ENCODE assay signal across 15 cellular contexts in genomic region chr17:79041723-79042420, GRCh38. TPM values are rescaled to one million over a fixed set of nuclear protein-coding genes. Genes with fewer than 3 reads are reported as not detected.
DNase-seq lines count a peak whose midpoint lies in the region; ATAC-seq, FAIRE-seq and TF ChIP-seq lines count a peak whose summit lies in the region.
"Had no signal": no experiment of that assay in that cellular context is flagged by ENCODE, and none has a peak within 500 bp of the region (broad histone marks: within the 10 kb centered on the region; RNA-seq: fewer than 3 reads in every experiment).

No MANE protein-coding gene starts in this region.

- H3K23ac ChIP-seq in neuronal stem cell (ENCODE audit: low read depth, low read length, poor library complexity), result peak overlapping the region; percentile 30

- no peak; the same call in 2 of the 3 replicates for ATAC-seq in GM12878
- no peak for ATAC-seq in upper lobe of right lung

- CTCF ChIA-PET in GM12878 (lab: Yijun Ruan, JAX), result interaction anchor here (0.6 to 2.7 kb wide), 9 partner anchors 9 to 56 kb away, joined by 3 to 10 read pairs (median 4); partner anchors contain the start of genes CANT1 and ENGASE

- BruUV-seq in GM12878 (replicated peaks; lab: Mats Ljungman, UMichigan), result no TSS peak

- TF ChIP-seq EP300 in GM12878 (IDR thresholded peaks at IDR 0.05; ENCODE audit: borderline replicate concordance in 1 of 2, control insufficient read depth in 1 of 2, low read depth in 2 of 2, low read length in 2 of 2), result no peak

- TF ChIP-seq POLR2A in GM12878 (IDR thresholded peaks at IDR 0.05; ENCODE audit: low read depth, low read length), result no peak

- no peak for TF ChIP-seq CTCF in GM12878 (IDR thresholded peaks at IDR 0.05 in 2 of 3, conservative IDR thresholded peaks at IDR 0.05 in 1 of 3; ENCODE audit: control insufficient read depth in 2 of 3, extremely low read depth in 1 of 3, insufficient read depth in 1 of 3, low read depth in 3 of 3, low read length in 3 of 3)
- no peak for TF ChIP-seq CTCF in upper lobe of right lung (IDR thresholded peaks at IDR 0.05)

- no peaks in the 10 kb centered on the region for H3K9me3 ChIP-seq in GM23248 (ENCODE audit: low read depth)
- H3K9me3 ChIP-seq in GM12878 (replicated peaks; ENCODE audit: control insufficient read depth, insufficient read depth, low read length), result no peaks in the 10 kb centered on the region
- peaks cover 0 to 8% of the 10 kb centered on the region in 2 donors for H3K9me3 ChIP-seq in neuronal stem cell (replicated peaks in 1 of 2; ENCODE audit: control insufficient read depth in 2 of 2, insufficient read depth in 1 of 2, low read depth in 1 of 2, low read length in 2 of 2)
- no peaks in the 10 kb centered on the region for H3K9me3 ChIP-seq in upper lobe of right lung
- H3K9me3 ChIP-seq: right atrium auricular region had no signal

- WGBS in GM23248 (ENCODE audit: low coverage in 1 of 2, low lambda C conversion rate in 2 of 2, missing lambda C conversion rate in 2 of 2), 2 experiments, result 59 to 69% methylated on average over 28 to 29 of the region's 29 CpGs
- 67% methylated on average over 28 of the region's 29 CpGs for WGBS in GM12878 (ENCODE audit: insufficient coverage, insufficient replicate concordance, low lambda C conversion rate, missing lambda C conversion rate)
- WGBS in neuronal stem cell (ENCODE audit: extremely low coverage in 2 of 2, insufficient read length in 2 of 2, insufficient replicate concordance in 1 of 2), 2 donors, result no CpG with 5 or more reads among the region's 29 CpGs

- H3K79me2 ChIP-seq in GM23248 (ENCODE audit: insufficient read depth), result no peaks in the 10 kb centered on the region
- H3K79me2 ChIP-seq in GM12878 (ENCODE audit: control insufficient read depth, insufficient read depth, low read length), result no peaks in the 10 kb centered on the region
- H3K79me2 ChIP-seq: parathyroid adenoma had no signal

- no peak overlapping the region for H3K4ac ChIP-seq in neuronal stem cell (ENCODE audit: low read length)

- no peak overlapping the region for H4K8ac ChIP-seq in neuronal stem cell (ENCODE audit: low read depth, low read length)

- peaks cover 22% of the 10 kb centered on the region for H3K4me1 ChIP-seq in GM23248 (ENCODE audit: insufficient read depth)
- H3K4me1 ChIP-seq in GM12878 (ENCODE audit: control insufficient read depth, insufficient read depth, low read length), result peaks cover 10% of the 10 kb centered on the region
- peaks cover 0 to 5% of the 10 kb centered on the region in 2 donors for H3K4me1 ChIP-seq in neuronal stem cell (ENCODE audit: control insufficient read depth in 2 of 2, insufficient read depth in 1 of 2, low read depth in 1 of 2, low read length in 2 of 2)
- H3K4me1 ChIP-seq in upper lobe of right lung, result peaks cover 3% of the 10 kb centered on the region
- H3K4me1 ChIP-seq: parathyroid adenoma had no signal

- H3K27me3 ChIP-seq in GM23248 (replicated peaks; ENCODE audit: insufficient read depth) (no peaks in the 10 kb centered on the region), GM12878 (replicated peaks in 1 of 2; ENCODE audit: control insufficient read depth in 2 of 2, insufficient read depth in 2 of 2, low read length in 1 of 2) (no peaks in the 10 kb centered on the region), neuronal stem cell (ENCODE audit: control insufficient read depth in 3 of 3, insufficient read depth in 3 of 3, low read depth in 1 of 3, low read length in 3 of 3) (peaks cover 0 to 16% (median 2%) of the 10 kb centered on the region in 3 experiments), upper lobe of right lung (no peaks in the 10 kb centered on the region)
- H3K27me3 ChIP-seq: right atrium auricular region had no signal

- H3K27ac ChIP-seq in GM23248 (peak overlapping the region; percentile 44), GM12878 (ENCODE audit: control insufficient read depth, insufficient read depth) (no peak overlapping the region), neuronal stem cell (replicated peaks; ENCODE audit: low read length) (no peak overlapping the region), upper lobe of right lung (no peak overlapping the region)
- H3K27ac ChIP-seq: parathyroid adenoma had no signal

- no peak overlapping the region for H2BK120ac ChIP-seq in neuronal stem cell (ENCODE audit: low read depth, low read length)

- H2BK5ac ChIP-seq in neuronal stem cell (ENCODE audit: low read length), result no peak overlapping the region

- SMC1A ChIA-PET in GM12878 (lab: Charles Lee; ENCODE audit: uncharacterized antibody, unreplicated experiment), result interaction anchor here (1.6 to 3.3 kb wide), 3 partner anchors 12 to 27 kb away, joined by 4 to 10 read pairs (median 5); no protein-coding TSS in a partner anchor

- H3K9ac ChIP-seq in GM23248 (peak overlapping the region; percentile 12; the same call in 1 of the 2 replicates), GM12878 (ENCODE audit: control insufficient read depth, insufficient read depth, low read length) (no peak overlapping the region), neuronal stem cell (ENCODE audit: low read depth, low read length, poor library complexity) (no peak overlapping the region)
- H3K9ac ChIP-seq: parathyroid adenoma had no signal

- H2AK5ac ChIP-seq in neuronal stem cell (ENCODE audit: low read depth, low read length), result peak overlapping the region; percentile 60

- H2AFZ ChIP-seq in GM23248 (no peak overlapping the region; the same call in 1 of the 2 replicates), GM12878 (ENCODE audit: control insufficient read depth, low read depth, low read length) (no peak overlapping the region), neuronal stem cell (ENCODE audit: low read length) (no peak overlapping the region)
- H2AFZ ChIP-seq: parathyroid adenoma had no signal

- intact Hi-C loops in GM12878 (cut with micrococcal nuclease; ENCODE audit: unreplicated experiment), result loop anchor here (1.0 kb wide), 1 partner anchor 23 kb away; no protein-coding TSS in a partner anchor
- intact Hi-C loops in upper lobe of right lung (cut with DNase I), result no loop called here

- no peak overlapping the region for H3K18ac ChIP-seq in neuronal stem cell (ENCODE audit: low read length)

- H3K14ac ChIP-seq in neuronal stem cell (ENCODE audit: low read length), result no peak overlapping the region

- FAIRE-seq in GM12878 (lab: Jason Lieb, UNC), result no peak
- FAIRE-seq: frontal cortex, TTC549 had no signal

- H3K4me2 ChIP-seq in GM23248 (ENCODE audit: unreplicated experiment), result peak overlapping the region; percentile 7
- no peak overlapping the region for H3K4me2 ChIP-seq in GM12878 (ENCODE audit: control insufficient read depth, insufficient read depth)
- no peak overlapping the region for H3K4me2 ChIP-seq in neuronal stem cell (ENCODE audit: insufficient read depth, low read length, poor library complexity, severe bottlenecking)

- no peaks in the 10 kb centered on the region for H3K9me2 ChIP-seq in GM23248 (ENCODE audit: insufficient read depth)

- POLR2A ChIA-PET in GM12878 (lab: Charles Lee), result interaction anchor here (0.6 kb wide), 2 partner anchors 23 to 30 kb away, joined by 3 to 4 read pairs; no protein-coding TSS in a partner anchor

- H4K91ac ChIP-seq in neuronal stem cell (ENCODE audit: low read depth, low read length, poor library complexity), result no peak overlapping the region

- H3K4me3 ChIP-seq in GM23248 (no peak overlapping the region), GM12878 (no peak overlapping the region), neuronal stem cell (ENCODE audit: low read length in 2 of 2) (no peak overlapping the region), upper lobe of right lung (no peak overlapping the region)
- H3K4me3 ChIP-seq: right atrium auricular region had no signal

- RAD21 ChIA-PET in GM12878 (lab: Charles Lee; ENCODE audit: unreplicated experiment), result interaction anchor here (0.9 kb wide), 1 partner anchor 22 kb away, joined by 3 read pairs; no protein-coding TSS in a partner anchor

- in situ Hi-C loops in GM23248 (cut with MboI) (no loop called here), GM12878 (cut with MboI) (no loop called here)

- H3K36me3 ChIP-seq in GM23248 (ENCODE audit: low read depth) (no peaks in the 10 kb centered on the region), GM12878 (ENCODE audit: control insufficient read depth in 2 of 2, insufficient read depth in 2 of 2, low read length in 1 of 2) (no peaks in the 10 kb centered on the region), neuronal stem cell (replicated peaks in 1 of 2; ENCODE audit: control insufficient read depth in 2 of 2, insufficient read depth in 2 of 2, low read length in 2 of 2) (no peaks in the 10 kb centered on the region), upper lobe of right lung (no peaks in the 10 kb centered on the region)

- peaks cover 29% of the 10 kb centered on the region for H3F3A ChIP-seq in GM23248 (ENCODE audit: insufficient read depth)

- no peak overlapping the region for H2BK12ac ChIP-seq in neuronal stem cell (ENCODE audit: low read length)

- no peak for TF ChIP-seq RAD21 in GM12878 (IDR thresholded peaks at IDR 0.05; ENCODE audit: insufficient read depth, low read depth, low read length)

- no peaks in the 10 kb centered on the region for H4K20me1 ChIP-seq in GM23248 (ENCODE audit: insufficient read depth)
- no peaks in the 10 kb centered on the region; the same call in 1 of the 2 replicates for H4K20me1 ChIP-seq in GM12878 (ENCODE audit: control insufficient read depth, insufficient read depth)

- H2BK15ac ChIP-seq in neuronal stem cell (ENCODE audit: low read length), result peak overlapping the region; percentile 65

- peaks cover 2% of the 10 kb centered on the region for H3K79me1 ChIP-seq in neuronal stem cell (ENCODE audit: low read depth, low read length)

- DNase-seq in Daoy (ENCODE audit: low read depth) (peak; percentile 63), GM23248 (peak; percentile 58), GM12878 (ENCODE audit: low read depth, low spot score) (no peak), neuronal stem cell (ENCODE audit: low spot score) (no peak), upper lobe of right lung (no peak), KG1 (lab: John Stamatoyannopoulos, UW) (no peak), hypothalamus (lab: John Stamatoyannopoulos, UW) (no peak)
- DNase-seq: DMS153, kidney glomerular epithelial cell had no signal

RNA-seq across cellular contexts. Expression of gene C1QTNF1, which starts 17.9 kb away (rescaled TPM):
- total RNA-seq in Daoy (2014; rRNA removed; shearing (Covaris generic)), result 33.0 and 42.5 TPM in 2 replicates
- total RNA-seq in GM23248 (2014; rRNA removed; shearing (Covaris generic)), result 12.2 and 14.4 TPM in 2 replicates
- polyA plus RNA-seq in GM23248 (2016; fragmentation: Nextera tagmentation; extraction: Ambion mirVana) (5.7 and 6.1 TPM in 2 replicates), GM12878 (2011; rRNA removed) (not detected in 2 replicates), GM12878 (2014; fragmentation: Illumina TruSeq; extraction: Trizol) (0.10 TPM in 1 of 2 replicates, not detected in the other), GM12878 (2014; fragmentation: Nextera tagmentation; extraction: Ambion mirVana) (not detected), GM12878 (2014; rRNA removed) (0.46 and 1.1 TPM in 2 replicates), GM12878 (2016; fragmentation: Nextera tagmentation; extraction: Ambion mirVana) (under 1 TPM in 1 of 2 experiments, not detected in 1; 0.05 TPM)
- total RNA-seq in GM12878 (2013; cell fraction: nucleolus; rRNA removed), result 0.56 and 0.59 TPM in 2 replicates
- total RNA-seq in GM12878 (2014; rRNA removed) (0.28 and 0.33 TPM in 2 replicates), GM12878 (2014; rRNA removed; fragmentation: Illumina TruSeq; extraction: Trizol) (0.05 and 0.09 TPM in 2 replicates), GM12878 (2021) (0.21 and 0.56 TPM in 2 replicates), upper lobe of right lung (28.3 TPM)
- not detected for polyA plus RNA-seq in GM12878 (2011; ENCODE audit: low read depth)
- polyA plus RNA-seq in GM12878 (2011; cell fraction: cytosol; rRNA removed), result 0.03 and 0.08 TPM in 2 replicates
- 0.03 and 0.07 TPM in 2 replicates for polyA plus RNA-seq in GM12878 (2011; cell fraction: nucleus; rRNA removed)
- polyA plus RNA-seq in GM12878 (2012), result 0.07 and 0.18 TPM in 2 replicates
- not detected in 2 replicates for polyA minus RNA-seq in GM12878 (2011; rRNA and poly(A)+ RNA removed)
- polyA minus RNA-seq in GM12878 (2011; cell fraction: cytosol; rRNA and poly(A)+ RNA removed), result not detected in 2 replicates
- not detected in 2 replicates for polyA minus RNA-seq in GM12878 (2011; cell fraction: nucleus; rRNA and poly(A)+ RNA removed)
- polyA plus RNA-seq in neuronal stem cell (2013, experiment 1 of 2), result 1.3 TPM
- polyA plus RNA-seq in neuronal stem cell (2013, experiment 2 of 2), result 1.6 TPM
- total RNA-seq: G401; T-helper 1 cell treated with Interleukin-12 subunit alpha and Interleukin-12 subunit beta and Interleukin-4 antibody, amounts not matched to agents 30 ng/mL and 1 ng/mL, for 36 hours had no signal

RNA-seq across cellular contexts. Expression of gene CANT1, which starts 32.3 kb away (rescaled TPM):
- total RNA-seq in Daoy (2014; rRNA removed; shearing (Covaris generic)), result 62.9 and 81.9 TPM in 2 replicates
- 52.0 and 52.4 TPM in 2 replicates for total RNA-seq in GM23248 (2014; rRNA removed; shearing (Covaris generic))
- polyA plus RNA-seq in GM23248 (2016; fragmentation: Nextera tagmentation; extraction: Ambion mirVana) (44.8 and 46.2 TPM in 2 replicates), GM12878 (2011; rRNA removed) (20.5 and 28.8 TPM in 2 replicates), GM12878 (2014; fragmentation: Illumina TruSeq; extraction: Trizol) (13.6 and 18.4 TPM in 2 replicates), GM12878 (2014; fragmentation: Nextera tagmentation; extraction: Ambion mirVana) (1 to 10 TPM; 2.2 to 7.9 TPM), GM12878 (2014; rRNA removed) (21.8 and 23.4 TPM in 2 replicates), GM12878 (2016; fragmentation: Nextera tagmentation; extraction: Ambion mirVana) (10 to 100 TPM; 28.3 to 34.0 TPM)
- 25.7 and 30.1 TPM in 2 replicates for total RNA-seq in GM12878 (2013; cell fraction: nucleolus; rRNA removed)
- total RNA-seq in GM12878 (2014; rRNA removed) (18.6 and 20.0 TPM in 2 replicates), GM12878 (2014; rRNA removed; fragmentation: Illumina TruSeq; extraction: Trizol) (10.7 and 12.2 TPM in 2 replicates), GM12878 (2021) (48.5 and 59.2 TPM in 2 replicates), upper lobe of right lung (59.6 TPM)
- 9.2 TPM for polyA plus RNA-seq in GM12878 (2011; ENCODE audit: low read depth)
- polyA plus RNA-seq in GM12878 (2011; cell fraction: cytosol; rRNA removed), result 36.5 and 38.5 TPM in 2 replicates
- 27.3 and 30.3 TPM in 2 replicates for polyA plus RNA-seq in GM12878 (2011; cell fraction: nucleus; rRNA removed)
- polyA plus RNA-seq in GM12878 (2012), result 22.0 and 25.3 TPM in 2 replicates
- 26.1 and 39.0 TPM in 2 replicates for polyA minus RNA-seq in GM12878 (2011; rRNA and poly(A)+ RNA removed)
- 16.4 and 19.6 TPM in 2 replicates for polyA minus RNA-seq in GM12878 (2011; cell fraction: cytosol; rRNA and poly(A)+ RNA removed)
- polyA minus RNA-seq in GM12878 (2011; cell fraction: nucleus; rRNA and poly(A)+ RNA removed), result 11.4 and 20.2 TPM in 2 replicates
- polyA plus RNA-seq in neuronal stem cell (2013, experiment 1 of 2), result 30.7 TPM
- polyA plus RNA-seq in neuronal stem cell (2013, experiment 2 of 2), result 30.5 TPM

RNA-seq across cellular contexts. Expression of gene ENGASE, which starts 32.8 kb away (rescaled TPM):
- total RNA-seq in Daoy (2014; rRNA removed; shearing (Covaris generic)), result 6.3 and 7.7 TPM in 2 replicates
- total RNA-seq in GM23248 (2014; rRNA removed; shearing (Covaris generic)), result 7.8 and 8.4 TPM in 2 replicates
- polyA plus RNA-seq in GM23248 (2016; fragmentation: Nextera tagmentation; extraction: Ambion mirVana) (4.3 and 5.1 TPM in 2 replicates), GM12878 (2011; rRNA removed) (13.1 and 16.5 TPM in 2 replicates), GM12878 (2014; fragmentation: Illumina TruSeq; extraction: Trizol) (1.9 and 5.1 TPM in 2 replicates), GM12878 (2014; fragmentation: Nextera tagmentation; extraction: Ambion mirVana) (under 1 TPM; 0.18 to 0.35 TPM), GM12878 (2014; rRNA removed) (20.6 and 22.1 TPM in 2 replicates), GM12878 (2016; fragmentation: Nextera tagmentation; extraction: Ambion mirVana) (10 to 100 TPM; 11.1 to 11.6 TPM)
- total RNA-seq in GM12878 (2013; cell fraction: nucleolus; rRNA removed), result 88.3 and 94.3 TPM in 2 replicates
- total RNA-seq in GM12878 (2014; rRNA removed) (7.0 and 10.0 TPM in 2 replicates), GM12878 (2014; rRNA removed; fragmentation: Illumina TruSeq; extraction: Trizol) (7.2 and 8.4 TPM in 2 replicates), GM12878 (2021) (23.1 and 28.9 TPM in 2 replicates), upper lobe of right lung (58.2 TPM)
- 15.9 TPM for polyA plus RNA-seq in GM12878 (2011; ENCODE audit: low read depth)
- 8.7 and 13.0 TPM in 2 replicates for polyA plus RNA-seq in GM12878 (2011; cell fraction: cytosol; rRNA removed)
- 223 and 259 TPM in 2 replicates for polyA plus RNA-seq in GM12878 (2011; cell fraction: nucleus; rRNA removed)
- polyA plus RNA-seq in GM12878 (2012), result 19.0 and 19.9 TPM in 2 replicates
- 10.1 and 19.9 TPM in 2 replicates for polyA minus RNA-seq in GM12878 (2011; rRNA and poly(A)+ RNA removed)
- 5.1 and 8.4 TPM in 2 replicates for polyA minus RNA-seq in GM12878 (2011; cell fraction: cytosol; rRNA and poly(A)+ RNA removed)
- 30.9 and 42.0 TPM in 2 replicates for polyA minus RNA-seq in GM12878 (2011; cell fraction: nucleus; rRNA and poly(A)+ RNA removed)
- polyA plus RNA-seq in neuronal stem cell (2013, experiment 1 of 2), result 17.4 TPM
- 18.1 TPM for polyA plus RNA-seq in neuronal stem cell (2013, experiment 2 of 2)

Comparison
In these comparisons a context has a peak if more than half of its experiments do, and no peak if none do; other contexts are left out.
1. DNase-seq: peak in Daoy (single experiment) and GM23248 (single experiment); none in GM12878 (single experiment), neuronal stem cell (single experiment), upper lobe of right lung (single experiment), KG1 (single experiment) and hypothalamus (0 of 51).